In genomic region chr7:30750010-30750409, GRCh38 we compare ENCODE assay signal across 1 cellular context.
TF ChIP-seq lines count a peak whose summit lies in the region.

No MANE protein-coding gene starts in this region.

TF ChIP-seq in HepG2, 621 proteins besides CTCF, POLR2A, EP300 and RAD21:
- peak; percentile 70; the same call in 1 of the 2 replicates for TF ChIP-seq ZNF431 (CRISPR knock-in tag; IDR thresholded peaks at IDR 0.05; ENCODE audit: borderline replicate concordance, low read depth)
- TF ChIP-seq, protein P1, sequence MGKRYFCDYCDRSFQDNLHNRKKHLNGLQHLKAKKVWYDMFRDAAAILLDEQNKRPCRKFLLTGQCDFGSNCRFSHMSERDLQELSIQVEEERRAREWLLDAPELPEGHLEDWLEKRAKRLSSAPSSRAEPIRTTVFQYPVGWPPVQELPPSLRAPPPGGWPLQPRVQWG (CRISPR knock-in tag; IDR thresholded peaks at IDR 0.05; ENCODE audit: borderline replicate concordance, low read depth), result no peak
